ENCODE assay signal across 1 cellular context in the genomic region with DNA sequence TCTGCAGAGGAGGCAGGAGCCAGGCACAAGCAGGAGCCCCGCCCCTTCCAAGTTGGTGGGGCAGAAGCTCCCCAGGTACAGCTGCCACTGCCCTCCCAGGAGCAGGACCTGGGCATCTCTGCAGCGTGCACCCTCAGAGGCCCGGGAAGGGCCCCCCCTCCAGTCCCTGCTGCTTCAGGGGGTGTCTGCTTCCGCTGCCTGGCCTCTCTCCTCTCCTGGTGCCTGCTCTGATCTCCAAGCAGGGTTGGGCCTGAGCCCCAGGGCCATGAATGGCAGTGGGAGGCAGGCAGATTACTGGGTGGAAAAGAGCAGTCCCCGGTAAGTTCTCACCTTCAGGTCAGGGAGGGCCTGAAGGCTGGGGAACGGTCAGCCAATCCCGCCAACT.
TF ChIP-seq lines count a peak whose summit lies in the region.

No MANE protein-coding gene starts in this region.

TF ChIP-seq in GM23338, 12 proteins besides CTCF, POLR2A, EP300 and RAD21 (continued from another document):
- TF ChIP-seq, protein P1, sequence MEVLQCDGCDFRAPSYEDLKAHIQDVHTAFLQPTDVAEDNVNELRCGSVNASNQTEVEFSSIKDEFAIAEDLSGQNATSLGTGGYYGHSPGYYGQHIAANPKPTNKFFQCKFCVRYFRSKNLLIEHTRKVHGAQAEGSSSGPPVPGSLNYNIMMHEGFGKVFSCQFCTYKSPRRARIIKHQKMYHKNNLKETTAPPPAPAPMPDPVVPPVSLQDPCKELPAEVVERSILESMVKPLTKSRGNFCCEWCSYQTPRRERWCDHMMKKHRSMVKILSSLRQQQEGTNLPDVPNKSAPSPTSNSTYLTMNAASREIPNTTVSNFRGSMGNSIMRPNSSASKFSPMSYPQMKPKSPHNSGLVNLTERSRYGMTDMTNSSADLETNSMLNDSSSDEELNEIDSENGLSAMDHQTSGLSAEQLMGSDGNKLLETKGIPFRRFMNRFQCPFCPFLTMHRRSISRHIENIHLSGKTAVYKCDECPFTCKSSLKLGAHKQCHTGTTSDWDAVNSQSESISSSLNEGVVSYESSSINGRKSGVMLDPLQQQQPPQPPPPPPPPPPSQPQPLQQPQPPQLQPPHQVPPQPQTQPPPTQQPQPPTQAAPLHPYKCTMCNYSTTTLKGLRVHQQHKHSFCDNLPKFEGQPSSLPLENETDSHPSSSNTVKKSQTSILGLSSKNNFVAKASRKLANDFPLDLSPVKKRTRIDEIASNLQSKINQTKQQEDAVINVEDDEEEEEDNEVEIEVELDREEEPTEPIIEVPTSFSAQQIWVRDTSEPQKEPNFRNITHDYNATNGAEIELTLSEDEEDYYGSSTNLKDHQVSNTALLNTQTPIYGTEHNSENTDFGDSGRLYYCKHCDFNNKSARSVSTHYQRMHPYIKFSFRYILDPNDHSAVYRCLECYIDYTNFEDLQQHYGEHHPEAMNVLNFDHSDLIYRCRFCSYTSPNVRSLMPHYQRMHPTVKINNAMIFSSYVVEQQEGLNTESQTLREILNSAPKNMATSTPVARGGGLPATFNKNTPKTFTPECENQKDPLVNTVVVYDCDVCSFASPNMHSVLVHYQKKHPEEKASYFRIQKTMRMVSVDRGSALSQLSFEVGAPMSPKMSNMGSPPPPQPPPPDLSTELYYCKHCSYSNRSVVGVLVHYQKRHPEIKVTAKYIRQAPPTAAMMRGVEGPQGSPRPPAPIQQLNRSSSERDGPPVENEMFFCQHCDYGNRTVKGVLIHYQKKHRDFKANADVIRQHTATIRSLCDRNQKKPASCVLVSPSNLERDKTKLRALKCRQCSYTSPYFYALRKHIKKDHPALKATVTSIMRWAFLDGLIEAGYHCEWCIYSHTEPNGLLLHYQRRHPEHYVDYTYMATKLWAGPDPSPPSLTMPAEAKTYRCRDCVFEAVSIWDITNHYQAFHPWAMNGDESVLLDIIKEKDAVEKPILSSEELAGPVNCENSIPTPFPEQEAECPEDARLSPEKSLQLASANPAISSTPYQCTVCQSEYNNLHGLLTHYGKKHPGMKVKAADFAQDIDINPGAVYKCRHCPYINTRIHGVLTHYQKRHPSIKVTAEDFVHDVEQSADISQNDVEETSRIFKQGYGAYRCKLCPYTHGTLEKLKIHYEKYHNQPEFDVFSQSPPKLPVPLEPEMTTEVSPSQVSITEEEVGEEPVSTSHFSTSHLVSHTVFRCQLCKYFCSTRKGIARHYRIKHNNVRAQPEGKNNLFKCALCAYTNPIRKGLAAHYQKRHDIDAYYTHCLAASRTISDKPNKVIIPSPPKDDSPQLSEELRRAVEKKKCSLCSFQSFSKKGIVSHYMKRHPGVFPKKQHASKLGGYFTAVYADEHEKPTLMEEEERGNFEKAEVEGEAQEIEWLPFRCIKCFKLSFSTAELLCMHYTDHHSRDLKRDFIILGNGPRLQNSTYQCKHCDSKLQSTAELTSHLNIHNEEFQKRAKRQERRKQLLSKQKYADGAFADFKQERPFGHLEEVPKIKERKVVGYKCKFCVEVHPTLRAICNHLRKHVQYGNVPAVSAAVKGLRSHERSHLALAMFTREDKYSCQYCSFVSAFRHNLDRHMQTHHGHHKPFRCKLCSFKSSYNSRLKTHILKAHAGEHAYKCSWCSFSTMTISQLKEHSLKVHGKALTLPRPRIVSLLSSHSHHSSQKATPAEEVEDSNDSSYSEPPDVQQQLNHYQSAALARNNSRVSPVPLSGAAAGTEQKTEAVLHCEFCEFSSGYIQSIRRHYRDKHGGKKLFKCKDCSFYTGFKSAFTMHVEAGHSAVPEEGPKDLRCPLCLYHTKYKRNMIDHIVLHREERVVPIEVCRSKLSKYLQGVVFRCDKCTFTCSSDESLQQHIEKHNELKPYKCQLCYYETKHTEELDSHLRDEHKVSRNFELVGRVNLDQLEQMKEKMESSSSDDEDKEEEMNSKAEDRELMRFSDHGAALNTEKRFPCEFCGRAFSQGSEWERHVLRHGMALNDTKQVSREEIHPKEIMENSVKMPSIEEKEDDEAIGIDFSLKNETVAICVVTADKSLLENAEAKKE (CRISPR knock-in tag; IDR thresholded peaks at IDR 0.05): no peak
- TF ChIP-seq POLR2AphosphoS5 (IDR thresholded peaks at IDR 0.05; ENCODE audit: low read depth): no peak
- TF ChIP-seq NANOG (IDR thresholded peaks at IDR 0.05; ENCODE audit: borderline replicate concordance): no peak
- TF ChIP-seq STAT1 (IDR thresholded peaks at IDR 0.05; ENCODE audit: unreplicated experiment): no peak
- no peak for TF ChIP-seq ZNF331 (CRISPR knock-in tag; IDR thresholded peaks at IDR 0.05; ENCODE audit: low read depth)
- TF ChIP-seq, protein P2, sequence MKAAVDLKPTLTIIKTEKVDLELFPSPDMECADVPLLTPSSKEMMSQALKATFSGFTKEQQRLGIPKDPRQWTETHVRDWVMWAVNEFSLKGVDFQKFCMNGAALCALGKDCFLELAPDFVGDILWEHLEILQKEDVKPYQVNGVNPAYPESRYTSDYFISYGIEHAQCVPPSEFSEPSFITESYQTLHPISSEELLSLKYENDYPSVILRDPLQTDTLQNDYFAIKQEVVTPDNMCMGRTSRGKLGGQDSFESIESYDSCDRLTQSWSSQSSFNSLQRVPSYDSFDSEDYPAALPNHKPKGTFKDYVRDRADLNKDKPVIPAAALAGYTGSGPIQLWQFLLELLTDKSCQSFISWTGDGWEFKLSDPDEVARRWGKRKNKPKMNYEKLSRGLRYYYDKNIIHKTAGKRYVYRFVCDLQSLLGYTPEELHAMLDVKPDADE (IDR thresholded peaks at IDR 0.05): no peak
- TF ChIP-seq JUNB (IDR thresholded peaks at IDR 0.05; ENCODE audit: unreplicated experiment): no peak
- TF ChIP-seq CREB1 (CRISPR knock-in tag; IDR thresholded peaks at IDR 0.05; ENCODE audit: low read depth): no peak
- TF ChIP-seq, protein P3, sequence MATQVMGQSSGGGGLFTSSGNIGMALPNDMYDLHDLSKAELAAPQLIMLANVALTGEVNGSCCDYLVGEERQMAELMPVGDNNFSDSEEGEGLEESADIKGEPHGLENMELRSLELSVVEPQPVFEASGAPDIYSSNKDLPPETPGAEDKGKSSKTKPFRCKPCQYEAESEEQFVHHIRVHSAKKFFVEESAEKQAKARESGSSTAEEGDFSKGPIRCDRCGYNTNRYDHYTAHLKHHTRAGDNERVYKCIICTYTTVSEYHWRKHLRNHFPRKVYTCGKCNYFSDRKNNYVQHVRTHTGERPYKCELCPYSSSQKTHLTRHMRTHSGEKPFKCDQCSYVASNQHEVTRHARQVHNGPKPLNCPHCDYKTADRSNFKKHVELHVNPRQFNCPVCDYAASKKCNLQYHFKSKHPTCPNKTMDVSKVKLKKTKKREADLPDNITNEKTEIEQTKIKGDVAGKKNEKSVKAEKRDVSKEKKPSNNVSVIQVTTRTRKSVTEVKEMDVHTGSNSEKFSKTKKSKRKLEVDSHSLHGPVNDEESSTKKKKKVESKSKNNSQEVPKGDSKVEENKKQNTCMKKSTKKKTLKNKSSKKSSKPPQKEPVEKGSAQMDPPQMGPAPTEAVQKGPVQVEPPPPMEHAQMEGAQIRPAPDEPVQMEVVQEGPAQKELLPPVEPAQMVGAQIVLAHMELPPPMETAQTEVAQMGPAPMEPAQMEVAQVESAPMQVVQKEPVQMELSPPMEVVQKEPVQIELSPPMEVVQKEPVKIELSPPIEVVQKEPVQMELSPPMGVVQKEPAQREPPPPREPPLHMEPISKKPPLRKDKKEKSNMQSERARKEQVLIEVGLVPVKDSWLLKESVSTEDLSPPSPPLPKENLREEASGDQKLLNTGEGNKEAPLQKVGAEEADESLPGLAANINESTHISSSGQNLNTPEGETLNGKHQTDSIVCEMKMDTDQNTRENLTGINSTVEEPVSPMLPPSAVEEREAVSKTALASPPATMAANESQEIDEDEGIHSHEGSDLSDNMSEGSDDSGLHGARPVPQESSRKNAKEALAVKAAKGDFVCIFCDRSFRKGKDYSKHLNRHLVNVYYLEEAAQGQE (IDR thresholded peaks at IDR 0.05; ENCODE audit: unreplicated experiment): no peak
- TF ChIP-seq ZNF114 (CRISPR knock-in tag; IDR thresholded peaks at IDR 0.05): no peak
